8 cellular contexts compared by ENCODE assay signal in the genomic region with DNA sequence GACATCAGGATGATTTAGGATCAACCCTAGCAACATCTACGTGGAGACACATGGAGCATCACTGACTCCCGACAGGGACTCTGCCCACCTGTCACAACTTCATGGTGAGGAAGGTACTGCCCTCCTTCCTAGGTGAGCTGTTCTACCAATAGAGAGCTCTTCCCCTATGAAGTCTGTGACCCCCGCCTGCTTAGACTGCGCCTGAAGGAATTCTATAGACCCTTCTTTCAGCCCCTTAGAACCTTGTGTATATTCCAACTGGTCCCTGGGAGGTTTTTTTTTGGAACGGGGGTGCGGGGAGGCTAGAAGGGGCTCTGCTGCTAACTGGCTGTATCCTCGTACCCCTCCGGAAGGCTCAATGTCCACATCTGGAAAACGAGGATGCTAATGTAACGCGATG. TPM values are rescaled to one million over a fixed set of nuclear protein-coding genes. Genes with fewer than 3 reads are reported as not detected.
DNase-seq lines count a peak whose midpoint lies in the region; ATAC-seq, FAIRE-seq and TF ChIP-seq lines count a peak whose summit lies in the region.

No MANE protein-coding gene starts in this region.

- DNase-seq in A549 (ENCODE audit: low read depth in 1 of 2, low spot score in 1 of 2): no peak
- peak; percentile 7 for DNase-seq in HT-29 (ENCODE audit: low spot score)
- no peak for DNase-seq in brain microvascular endothelial cell
- DNase-seq in mesothelial cell of epicardium (ENCODE audit: low spot score in 2 of 2, unreplicated experiment in 2 of 2): no peak
- no peak for DNase-seq in cerebellum (ENCODE audit: low spot score)
- DNase-seq in HTR-8/SVneo (ENCODE audit: insufficient read length, low spot score): no peak

- H3K27me3 ChIP-seq in brain microvascular endothelial cell (replicated peaks): no peaks in the 10 kb centered on the region

- no peak for TF ChIP-seq POLR2A in A549 (IDR thresholded peaks at IDR 0.05; ENCODE audit: low read length)

- no peaks in the 10 kb centered on the region for H3K9me3 Mint-ChIP-seq in mesothelial cell of epicardium

- H3K4me1 Mint-ChIP-seq in mesothelial cell of epicardium: peaks cover 16% of the 10 kb centered on the region

- WGBS in A549 (ENCODE audit: missing lambda C conversion rate): 16% methylated on average over 11 of the region's 11 CpGs

- H3K9me3 ChIP-seq in A549: no peaks in the 10 kb centered on the region

- H3K36me3 Mint-ChIP-seq in mesothelial cell of epicardium: peaks cover 4% of the 10 kb centered on the region

- H3K4me3 ChIP-seq in A549: peak overlapping the region; percentile 71
- peak overlapping the region; percentile 95 for H3K4me3 ChIP-seq in brain microvascular endothelial cell (ENCODE audit: low read depth, low read length)

- peak overlapping the region; percentile 82 to 87 for H3K27ac ChIP-seq in A549
- H3K27ac ChIP-seq in brain microvascular endothelial cell: no peak overlapping the region

- peak overlapping the region; percentile 91 for H3K27ac Mint-ChIP-seq in mesothelial cell of epicardium

- no peak for ATAC-seq in A549
- no peak for ATAC-seq in GM18873 (IDR thresholded peaks at IDR 0.05; ENCODE audit: low FRiP score, unreplicated experiment)
- ATAC-seq in GM18858 (IDR thresholded peaks at IDR 0.05; ENCODE audit: unreplicated experiment): no peak

- H3K4me2 ChIP-seq in A549: peak overlapping the region; percentile 89

- H3K4me1 ChIP-seq in A549: peaks cover 13% of the 10 kb centered on the region

- FAIRE-seq in A549 (lab: Jason Lieb, UNC) (no peak), HTR-8/SVneo (lab: Jason Lieb, UNC) (no peak)

- no peak for TF ChIP-seq EP300 in A549 (IDR thresholded peaks at IDR 0.05)

- CTCF ChIA-PET in A549 (lab: Yijun Ruan, JAX): interaction anchor here (1.6 to 1.8 kb wide), 2 partner anchors 42 to 52 kb away, joined by 4 to 7 read pairs; no protein-coding TSS in a partner anchor

- in situ Hi-C loops in brain microvascular endothelial cell (cut with HindIII; ENCODE audit: low pct_ligation_motif_present, low sequenced_read_pairs): no loop called here

- H3K27me3 Mint-ChIP-seq in mesothelial cell of epicardium (ENCODE audit: low read depth): no peaks in the 10 kb centered on the region

- H3K36me3 ChIP-seq in brain microvascular endothelial cell (replicated peaks): peaks cover 2% of the 10 kb centered on the region

- H3K4me3 Mint-ChIP-seq in mesothelial cell of epicardium: peak overlapping the region; percentile 97

- POLR2A ChIA-PET in A549 (lab: Yijun Ruan, JAX): interaction anchor here (0.6 to 1.8 kb wide), 11 partner anchors 12 to 356 kb away, joined by 4 to 18 read pairs (median 5); a partner anchor contains a TSS

- no peak for TF ChIP-seq RAD21 in A549 (conservative IDR thresholded peaks at IDR 0.05 in 1 of 2, IDR thresholded peaks at IDR 0.05 in 1 of 2)

- TF ChIP-seq CTCF in A549 (IDR thresholded peaks at IDR 0.05) (no peak), brain microvascular endothelial cell (IDR thresholded peaks at IDR 0.05; ENCODE audit: low read depth, low read length, missing control alignments) (no peak), mesothelial cell of epicardium (IDR thresholded peaks at IDR 0.05; ENCODE audit: unreplicated experiment) (no peak)

TF ChIP-seq in A549, 52 proteins besides CTCF, POLR2A, EP300 and RAD21:
- TF ChIP-seq MAZ (IDR thresholded peaks at IDR 0.05; ENCODE audit: borderline replicate concordance, low read depth, low read length): no peak
- no peak for TF ChIP-seq JUNB (IDR thresholded peaks at IDR 0.05)

RNA-seq across cellular contexts. Expression of a gene that starts 0.6 kb away (rescaled TPM):
- polyA plus RNA-seq in A549 (2011; rRNA removed) (35.3 and 39.4 TPM in 2 replicates), A549 (2017; fragmentation: RNase III; extraction: RNeasy Plus Mini Kit Qiagen cat#74134 plus additional on column Dnase treatment) (20.2 to 23.2 TPM (median 22.0 TPM) in 3 replicates)
- 18.4 and 18.7 TPM in 2 replicates for polyA plus RNA-seq in A549 (2012; cell fraction: cytosol; rRNA removed)
- 50.0 and 56.8 TPM in 2 replicates for polyA plus RNA-seq in A549 (2012; cell fraction: nucleus; rRNA removed)
- polyA minus RNA-seq in A549 (2011; rRNA and poly(A)+ RNA removed): 47.0 and 55.2 TPM in 2 replicates
- 19.2 and 25.1 TPM in 2 replicates for total RNA-seq in HT-29 (2014; rRNA removed; shearing (Covaris generic))
- total RNA-seq in mesothelial cell of epicardium (44.4 to 48.3 TPM (median 44.7 TPM) in 3 replicates), cerebellum (59.9 TPM)

RNA-seq across cellular contexts. Expression of a gene that starts 29.2 kb away (rescaled TPM):
- polyA plus RNA-seq in A549 (2011; rRNA removed) (3.2 and 3.6 TPM in 2 replicates), A549 (2017; fragmentation: RNase III; extraction: RNeasy Plus Mini Kit Qiagen cat#74134 plus additional on column Dnase treatment) (2.4 to 2.7 TPM (median 2.6 TPM) in 3 replicates)
- 2.6 and 2.8 TPM in 2 replicates for polyA plus RNA-seq in A549 (2012; cell fraction: cytosol; rRNA removed)
- 0.92 and 1.0 TPM in 2 replicates for polyA plus RNA-seq in A549 (2012; cell fraction: nucleus; rRNA removed)
- 1.6 and 3.2 TPM in 2 replicates for polyA minus RNA-seq in A549 (2011; rRNA and poly(A)+ RNA removed)
- total RNA-seq in HT-29 (2014; rRNA removed; shearing (Covaris generic)): 6.2 and 6.3 TPM in 2 replicates
- total RNA-seq in mesothelial cell of epicardium (5.4 to 6.4 TPM (median 5.4 TPM) in 3 replicates), cerebellum (2.8 TPM)
